ENCODE assay signal across 8 cellular contexts in genomic region chr3:59575113-59576001, GRCh38.
DNase-seq lines count a peak whose midpoint lies in the region; ATAC-seq and TF ChIP-seq lines count a peak whose summit lies in the region.

No MANE protein-coding gene starts in this region.

- intact Hi-C loops in mammary epithelial cell (cut with micrococcal nuclease) = loop anchor here (1.0 to 5.0 kb wide), 5 partner anchors 234 to 753 kb away; no protein-coding TSS in a partner anchor

- CTCF ChIA-PET in mammary epithelial cell (lab: Charles Lee; ENCODE audit: low non-redundant PET) = interaction anchor here (0.6 to 1.0 kb wide), 5 partner anchors 114 to 350 kb away, joined by 3 to 6 read pairs (median 3); no protein-coding TSS in a partner anchor

- no peaks in the 10 kb centered on the region for H3K79me2 ChIP-seq in mammary epithelial cell (ENCODE audit: insufficient read depth, low read length)

- no peaks in the 10 kb centered on the region for H4K20me1 ChIP-seq in mammary epithelial cell (ENCODE audit: insufficient read depth, low read length)

- ATAC-seq in GM18505 (IDR thresholded peaks at IDR 0.05; ENCODE audit: unreplicated experiment) = peak; percentile 80
- ATAC-seq in HG03045 (IDR thresholded peaks at IDR 0.05; ENCODE audit: unreplicated experiment) = peak; percentile 66

- H3K27me3 ChIP-seq in WERI-Rb-1 (ENCODE audit: insufficient read depth, low read depth, severe bottlenecking) (no peaks in the 10 kb centered on the region), mammary epithelial cell (ENCODE audit: insufficient read depth, low read length) (no peaks in the 10 kb centered on the region)

- TF ChIP-seq CTCF in WERI-Rb-1 (IDR thresholded peaks at IDR 0.05; ENCODE audit: low read depth, low read length) (peak; percentile 79), mammary epithelial cell (conservative IDR thresholded peaks at IDR 0.05 in 1 of 2, IDR thresholded peaks at IDR 0.05 in 1 of 2; ENCODE audit: extremely low read depth in 1 of 2, insufficient read depth in 1 of 2, low read depth in 1 of 2, low read length in 2 of 2) (peak; percentile 95 to 97)

- peak overlapping the region; percentile 67 for H2AFZ ChIP-seq in mammary epithelial cell (ENCODE audit: low read depth, low read length)

- H3K27ac ChIP-seq in WERI-Rb-1 = no peak overlapping the region
- no peak overlapping the region for H3K27ac ChIP-seq in mammary epithelial cell (ENCODE audit: insufficient read depth, low read depth, low read length)

- peaks cover 30% of the 10 kb centered on the region for H3K4me1 ChIP-seq in mammary epithelial cell (ENCODE audit: insufficient read depth, low read length)

- WGBS in mammary epithelial cell (ENCODE audit: low coverage, missing lambda C conversion rate) = 20% methylated on average over 11 of the region's 11 CpGs

- H3K36me3 ChIP-seq in WERI-Rb-1 = no peaks in the 10 kb centered on the region
- H3K36me3 ChIP-seq in mammary epithelial cell (ENCODE audit: insufficient read depth, low read length) = no peaks in the 10 kb centered on the region

- in situ Hi-C loops in mammary epithelial cell (cut with MboI; ENCODE audit: low sequenced_read_pairs in 2 of 2) = loop anchor here (10.0 kb wide), 3 partner anchors 239 to 361 kb away; no protein-coding TSS in a partner anchor

- H3K4me2 ChIP-seq in mammary epithelial cell (ENCODE audit: insufficient read depth, low read depth, low read length) = no peak overlapping the region

- no peak for TF ChIP-seq POLR2A in GM18505 (IDR thresholded peaks at IDR 0.05; ENCODE audit: borderline replicate concordance, extremely low read depth, insufficient read depth, insufficient read length)

- dilution Hi-C loops in mammary epithelial cell (cut with HindIII; ENCODE audit: low sequenced_read_pairs) = no loop called here

- DNase-seq in 8988T (peak; percentile 70), NCI-H2171 treated with DMSO at 0.1 percent for 48 hours (lab: John Stamatoyannopoulos, UW) (peak; percentile 95), WERI-Rb-1 (peak; percentile 90), mammary epithelial cell (peak; percentile 70), islet precursor cell (peak; percentile 87)
- DNase-seq in stimulated activated CD4-positive, alpha-beta T cell treated with anti-CD3 and anti-CD28 coated beads, Interleukin-1b, Interleukin-23, amount 100 ng/mL, for 24 hours (ENCODE audit: low read depth in 4 of 4, low spot score in 1 of 4) = peak; percentile 74 to 88 (median 79)

- H3K9ac ChIP-seq in mammary epithelial cell (ENCODE audit: insufficient read depth, low read length) = no peak overlapping the region

- no TSS peak for BruUV-seq in mammary epithelial cell (replicated peaks; lab: Mats Ljungman, UMichigan)

- H3K4me3 ChIP-seq in WERI-Rb-1 (ENCODE audit: low read depth, low read length) = no peak overlapping the region
- no peak overlapping the region for H3K4me3 ChIP-seq in mammary epithelial cell (replicated peaks in 1 of 3; ENCODE audit: insufficient read depth in 1 of 3, low read depth in 2 of 3, low read length in 3 of 3)

- H3K9me3 ChIP-seq in WERI-Rb-1 (ENCODE audit: severe bottlenecking) = no peaks in the 10 kb centered on the region
- H3K9me3 ChIP-seq in mammary epithelial cell (replicated peaks; ENCODE audit: insufficient read depth, low read length) = no peaks in the 10 kb centered on the region
